8 cellular contexts compared by ENCODE assay signal in the genomic region with DNA sequence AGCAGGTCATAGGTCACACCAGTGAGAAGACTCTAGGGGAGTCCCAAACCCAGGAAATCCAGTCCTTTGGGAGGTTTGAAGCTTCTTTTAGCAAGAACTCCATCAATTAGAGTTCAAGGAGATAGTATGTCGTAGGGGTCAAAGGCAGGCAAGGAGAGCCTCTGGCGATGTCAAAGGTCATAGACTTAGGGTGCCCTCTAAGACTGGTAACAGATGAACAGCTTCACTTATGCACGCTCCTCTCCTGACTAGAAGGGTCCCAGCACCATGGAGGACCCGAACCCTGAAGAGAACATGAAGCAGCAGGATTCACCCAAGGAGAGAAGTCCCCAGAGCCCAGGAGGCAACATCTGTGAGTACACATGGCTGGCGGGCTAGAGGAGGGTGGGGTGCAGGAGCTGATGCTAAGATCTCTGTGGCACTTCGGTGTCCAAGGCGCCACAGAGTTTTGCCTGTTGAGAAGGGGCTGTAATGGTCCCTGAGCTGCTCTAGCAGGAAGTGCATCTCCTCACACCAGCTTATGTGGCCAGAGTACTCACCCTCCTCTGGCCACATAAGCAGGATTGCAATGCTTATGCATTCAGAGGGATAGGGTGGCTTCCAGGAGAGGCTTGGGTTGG. TPM values are rescaled to one million over a fixed set of nuclear protein-coding genes. Genes with fewer than 3 reads are reported as not detected.
DNase-seq lines count a peak whose midpoint lies in the region; ATAC-seq, FAIRE-seq and TF ChIP-seq lines count a peak whose summit lies in the region.

No MANE protein-coding gene starts in this region.

- H3K9ac ChIP-seq in Karpas-422 (ENCODE audit: low read length), result peak overlapping the region; percentile 81
- H3K9ac ChIP-seq in mucosa of rectum (ENCODE audit: low read depth in 1 of 2, low read length in 2 of 2), result peak overlapping the region; percentile 88 to 98

- H3K27me3 ChIP-seq in Karpas-422 (ENCODE audit: low read length), result no peaks in the 10 kb centered on the region
- H3K27me3 ChIP-seq in bronchial epithelial cell (ENCODE audit: control insufficient read depth, insufficient read depth, low read length), result no peaks in the 10 kb centered on the region
- no peaks in the 10 kb centered on the region for H3K27me3 ChIP-seq in mucosa of rectum (ENCODE audit: control insufficient read depth in 2 of 2, insufficient read depth in 2 of 2, low read length in 2 of 2)

- H3K36me3 ChIP-seq in Karpas-422 (ENCODE audit: insufficient read depth, low read length), result peaks cover 10% of the 10 kb centered on the region; the same call in 1 of the 2 replicates
- H3K36me3 ChIP-seq in bronchial epithelial cell (ENCODE audit: control insufficient read depth, insufficient read depth, low read length), result peaks cover 27% of the 10 kb centered on the region
- H3K36me3 ChIP-seq in mucosa of rectum (ENCODE audit: control insufficient read depth in 2 of 2, insufficient read depth in 2 of 2, low read length in 2 of 2), result peaks cover 16 to 34% of the 10 kb centered on the region in 2 donors

- no peaks in the 10 kb centered on the region for H3K9me2 ChIP-seq in Karpas-422 (replicated peaks; ENCODE audit: insufficient read depth, low read length)

- peak overlapping the region; percentile 73 for H3K4me2 ChIP-seq in Karpas-422 (ENCODE audit: low read depth, low read length, poor library complexity, severe bottlenecking)

- no peak overlapping the region for H2AFZ ChIP-seq in Karpas-422 (ENCODE audit: low read length)

- TF ChIP-seq CTCF in AG10803 (conservative IDR thresholded peaks at IDR 0.05; ENCODE audit: low read length) (no peak), bronchial epithelial cell (IDR thresholded peaks at IDR 0.05; ENCODE audit: insufficient read depth, low read length, severe bottlenecking) (no peak), GM20000 (IDR thresholded peaks at IDR 0.05; ENCODE audit: extremely low read depth, missing control alignments) (no peak)

- H3K4me3 ChIP-seq in AG10803 (ENCODE audit: low read length) (peak overlapping the region; percentile 92), Karpas-422 (ENCODE audit: low read length) (peak overlapping the region; percentile 77), bronchial epithelial cell (ENCODE audit: low read depth, low read length) (peak overlapping the region; percentile 84), mucosa of rectum (ENCODE audit: low read length in 2 of 2) (peak overlapping the region; percentile 84 to 98)

- ATAC-seq in GM19328 (IDR thresholded peaks at IDR 0.05; ENCODE audit: unreplicated experiment), result no peak

- H3K27ac ChIP-seq in Karpas-422 (ENCODE audit: low read length) (peak overlapping the region; percentile 73; the same call in 1 of the 2 replicates), mucosa of rectum (ENCODE audit: low read depth in 2 of 2, low read length in 2 of 2) (peak overlapping the region; percentile 97 to 98)

- H4K20me1 ChIP-seq in Karpas-422 (ENCODE audit: insufficient read depth, low read depth, low read length), result no peaks in the 10 kb centered on the region; the same call in 1 of the 2 replicates

- H3K9me3 ChIP-seq in Karpas-422 (ENCODE audit: low read length) (no peaks in the 10 kb centered on the region), mucosa of rectum (ENCODE audit: control insufficient read depth in 2 of 2, low read length in 2 of 2) (no peaks in the 10 kb centered on the region)

- no peak for DNase-seq in AG10803 (ENCODE audit: low read depth)
- DNase-seq in Karpas-422, result peak; percentile 53
- no peak for DNase-seq in bronchial epithelial cell (ENCODE audit: low read depth)
- no peak for DNase-seq in GM20000 (ENCODE audit: low spot score)
- DNase-seq in effector CD8-positive, alpha-beta T cell (lab: John Stamatoyannopoulos, UW), result no peak
- no peak for DNase-seq in nucleus accumbens (lab: John Stamatoyannopoulos, UW)

- peaks cover 61% of the 10 kb centered on the region for H3K79me2 ChIP-seq in Karpas-422 (ENCODE audit: low read length)

- no peak for FAIRE-seq in bronchial epithelial cell (lab: Jason Lieb, UNC)

- H3K4me1 ChIP-seq in Karpas-422 (ENCODE audit: low read length), result peaks cover 25% of the 10 kb centered on the region
- peaks cover 22 to 30% of the 10 kb centered on the region in 2 donors for H3K4me1 ChIP-seq in mucosa of rectum (ENCODE audit: control insufficient read depth in 2 of 2, insufficient read depth in 2 of 2, low read length in 2 of 2)

RNA-seq across cellular contexts. Expression of a gene that starts 0.6 kb away (rescaled TPM):
- 6.2 and 9.1 TPM in 2 replicates for total RNA-seq in Karpas-422 (2014; rRNA removed; shearing (Covaris generic); ENCODE audit: low replicate concordance)
- total RNA-seq in bronchial epithelial cell, result 9.5 and 10.5 TPM in 2 replicates

RNA-seq across cellular contexts. Expression of a gene that starts 1.0 kb away (rescaled TPM):
- total RNA-seq in Karpas-422 (2014; rRNA removed; shearing (Covaris generic); ENCODE audit: low replicate concordance), result 10.1 and 10.8 TPM in 2 replicates
- total RNA-seq in bronchial epithelial cell, result 15.9 and 19.5 TPM in 2 replicates

RNA-seq across cellular contexts. Expression of a gene that starts 14.9 kb away (rescaled TPM):
- total RNA-seq in Karpas-422 (2014; rRNA removed; shearing (Covaris generic); ENCODE audit: low replicate concordance), result not detected in 2 replicates
- not detected in 2 replicates for total RNA-seq in bronchial epithelial cell

RNA-seq across cellular contexts. Expression of a gene that starts 21.4 kb away (rescaled TPM):
- 3.6 TPM in 1 of 2 replicates, not detected in the other for total RNA-seq in Karpas-422 (2014; rRNA removed; shearing (Covaris generic); ENCODE audit: low replicate concordance)
- total RNA-seq in bronchial epithelial cell, result 0.53 and 0.64 TPM in 2 replicates

RNA-seq across cellular contexts. Expression of a gene that starts 21.6 kb away (rescaled TPM):
- 40.6 and 70.1 TPM in 2 replicates for total RNA-seq in Karpas-422 (2014; rRNA removed; shearing (Covaris generic); ENCODE audit: low replicate concordance)
- total RNA-seq in bronchial epithelial cell, result 8.3 and 10.5 TPM in 2 replicates
